ENCODE assay signal across 8 cellular contexts in genomic region chr19:57747472-57747807, GRCh38. TPM values are rescaled to one million over a fixed set of nuclear protein-coding genes. Genes with fewer than 3 reads are reported as not detected.
DNase-seq lines count a peak whose midpoint lies in the region; ATAC-seq, FAIRE-seq and TF ChIP-seq lines count a peak whose summit lies in the region.
"Had no signal": no experiment of that assay in that cellular context is flagged by ENCODE, and none has a peak within 500 bp of the region (broad histone marks: within the 10 kb centered on the region; RNA-seq: fewer than 3 reads in every experiment).

No MANE protein-coding gene starts in this region.

- peaks cover 10% of the 10 kb centered on the region for H3K4me1 Mint-ChIP-seq in activated T-helper 17 cell treated with anti-CD3 and anti-CD28 coated beads, Interleukin-2, amount 50 U/mL, for 72 hours

- peak overlapping the region; percentile 78 for H3K9ac ChIP-seq in iPS-18a (ENCODE audit: low read length)

- peaks cover 9% of the 10 kb centered on the region for H3K9me3 Mint-ChIP-seq in activated T-helper 17 cell treated with anti-CD3 and anti-CD28 coated beads, Interleukin-2, amount 50 U/mL, for 72 hours

- no peak for TF ChIP-seq CTCF in stomach (IDR thresholded peaks at IDR 0.05)

- no peak for TF ChIP-seq POLR2A in stomach (IDR thresholded peaks at IDR 0.05)

- WGBS in stomach, 5 donors: 27 to 46% (median 38%) methylated on average over 6 of the region's 6 CpGs

- no peak for TF ChIP-seq EP300 in stomach (IDR thresholded peaks at IDR 0.05)

- no peaks in the 10 kb centered on the region for H3K9me3 ChIP-seq in iPS-18a (ENCODE audit: control insufficient read depth, low read depth, low read length)
- peaks cover 26 to 63% (median 48%) of the 10 kb centered on the region in 4 donors for H3K9me3 ChIP-seq in stomach

- peaks cover 58% of the 10 kb centered on the region for H3K36me3 Mint-ChIP-seq in activated T-helper 17 cell treated with anti-CD3 and anti-CD28 coated beads, Interleukin-2, amount 50 U/mL, for 72 hours (ENCODE audit: low read depth)

- H3K4me3 Mint-ChIP-seq in activated T-helper 17 cell treated with anti-CD3 and anti-CD28 coated beads, Interleukin-2, amount 50 U/mL, for 72 hours: peak overlapping the region; percentile 98

- H3K4me1 ChIP-seq in iPS-18a (ENCODE audit: control insufficient read depth, low read depth, low read length) (peaks cover 9% of the 10 kb centered on the region), stomach (peaks cover 9 to 22% (median 16%) of the 10 kb centered on the region in 4 donors)

- H3K4me3 ChIP-seq in iPS-18a (ENCODE audit: low read length) (peak overlapping the region; percentile 79), stomach (peak overlapping the region; percentile 70 to 92 (median 87))

- no peaks in the 10 kb centered on the region for H3K27me3 Mint-ChIP-seq in activated T-helper 17 cell treated with anti-CD3 and anti-CD28 coated beads, Interleukin-2, amount 50 U/mL, for 72 hours

- FAIRE-seq in urothelium cell line (lab: Jason Lieb, UNC): no peak

- peak; percentile 44 for DNase-seq in HT-29 (ENCODE audit: low spot score)
- DNase-seq in stomach: no peak
- DNase-seq in cerebellar nuclear complex (lab: John Stamatoyannopoulos, UW): no peak
- DNase-seq in urothelium cell line (ENCODE audit: low spot score): no peak
- DNase-seq: NCI-H2029 had no signal

- H3K27me3 ChIP-seq in iPS-18a (ENCODE audit: control insufficient read depth, insufficient read depth, low read length): no peaks in the 10 kb centered on the region
- H3K27me3 ChIP-seq in stomach: no peaks in the 10 kb centered on the region

- no peak for ATAC-seq in activated T-helper 17 cell treated with anti-CD3 and anti-CD28 coated beads, Interleukin-2, amount 50 U/mL, for 72 hours (replicated peaks)
- ATAC-seq in HG03457 (IDR thresholded peaks at IDR 0.05; ENCODE audit: unreplicated experiment): no peak

- peak overlapping the region; percentile 95 for H3K27ac Mint-ChIP-seq in activated T-helper 17 cell treated with anti-CD3 and anti-CD28 coated beads, Interleukin-2, amount 50 U/mL, for 72 hours

- intact Hi-C loops in stomach (cut with DNase I; ENCODE audit: low total_unique reads): no loop called here

- H3K27ac ChIP-seq in iPS-18a (ENCODE audit: low read length) (no peak overlapping the region), stomach (peak overlapping the region in 1 of 5 donors; percentile 86)

- peaks cover 33% of the 10 kb centered on the region for H3K36me3 ChIP-seq in iPS-18a (ENCODE audit: control insufficient read depth, low read depth, low read length)
- peaks cover 41 to 46% (median 44%) of the 10 kb centered on the region in 4 donors for H3K36me3 ChIP-seq in stomach

RNA-seq across cellular contexts. Expression of gene ZNF776, which starts 0.8 kb away (rescaled TPM):
- 11.4 and 14.6 TPM in 2 replicates for total RNA-seq in HT-29 (2014; rRNA removed; shearing (Covaris generic))
- 10 to 100 TPM in 1 of 2 donors, 1 to 10 TPM in 1; 7.9 to 11.8 TPM for total RNA-seq in activated T-helper 17 cell treated with anti-CD3 and anti-CD28 coated beads, Interleukin-2, amount 50 U/mL, for 72 hours
- 10 to 100 TPM; 11.1 to 72.0 (median 27.7) TPM for total RNA-seq in stomach
- 1 to 10 TPM; 1.9 to 4.4 (median 2.9) TPM for polyA plus RNA-seq in stomach

RNA-seq across cellular contexts. Expression of gene ZNF671, which starts 20.0 kb away (rescaled TPM):
- total RNA-seq in HT-29 (2014; rRNA removed; shearing (Covaris generic)): not detected in 2 replicates
- 10 to 100 TPM in 1 of 2 donors, 1 to 10 TPM in 1; 5.9 to 11.5 TPM for total RNA-seq in activated T-helper 17 cell treated with anti-CD3 and anti-CD28 coated beads, Interleukin-2, amount 50 U/mL, for 72 hours
- 10 to 100 TPM in 3 of 5 donors, 1 to 10 TPM in 1, under 1 TPM in 1; 0.58 to 33.3 (median 13.0) TPM for total RNA-seq in stomach
- polyA plus RNA-seq in stomach: 1 to 10 TPM in 2 of 3 donors, under 1 TPM in 1; 0.75 to 3.4 (median 1.2) TPM

RNA-seq across cellular contexts. Expression of gene ZNF586, which starts 22.0 kb away (rescaled TPM):
- total RNA-seq in HT-29 (2014; rRNA removed; shearing (Covaris generic)): 18.3 and 18.5 TPM in 2 replicates
- 10 to 100 TPM; 16.0 to 21.0 TPM for total RNA-seq in activated T-helper 17 cell treated with anti-CD3 and anti-CD28 coated beads, Interleukin-2, amount 50 U/mL, for 72 hours
- 10 to 100 TPM in 2 of 5 donors, 1 to 10 TPM in 2, not detected in 1; 7.5 to 46.4 (median 13.0) TPM for total RNA-seq in stomach
- 1 to 10 TPM; 5.5 to 7.2 (median 5.7) TPM for polyA plus RNA-seq in stomach

RNA-seq across cellular contexts. Expression of gene ZNF154, which starts 38.4 kb away (rescaled TPM):
- 0.05 TPM in 1 of 2 replicates, not detected in the other for total RNA-seq in HT-29 (2014; rRNA removed; shearing (Covaris generic))
- total RNA-seq in activated T-helper 17 cell treated with anti-CD3 and anti-CD28 coated beads, Interleukin-2, amount 50 U/mL, for 72 hours: 1 to 10 TPM in 1 of 2 donors, under 1 TPM in 1; 0.35 to 5.6 TPM
- 10 to 100 TPM in 1 of 5 donors, under 1 TPM in 2, not detected in 2; 0.45 to 21.8 (median 0.58) TPM for total RNA-seq in stomach
- polyA plus RNA-seq in stomach: 1 to 10 TPM in 1 of 3 donors, under 1 TPM in 2; 0.25 to 2.3 (median 0.61) TPM
